21 cellular contexts compared by ENCODE assay signal in the genomic region with DNA sequence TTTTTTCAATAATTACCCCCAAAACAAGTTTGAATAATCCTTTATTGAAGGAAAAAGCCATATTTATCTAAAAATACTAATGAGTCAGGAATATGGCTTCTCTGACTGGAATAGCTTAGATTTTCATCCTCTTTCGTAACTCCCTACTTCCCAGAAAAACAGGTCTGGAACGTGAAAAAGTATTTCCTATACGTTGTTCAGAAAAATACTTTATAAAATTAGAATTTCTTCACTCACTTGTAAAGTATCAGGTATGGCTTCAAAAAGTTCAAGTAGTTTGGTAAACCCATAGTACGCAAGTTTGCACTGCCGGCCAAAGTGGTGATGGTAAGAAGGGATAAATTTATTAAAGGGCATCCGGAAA. TPM values are rescaled to one million over a fixed set of nuclear protein-coding genes. Genes with fewer than 3 reads are reported as not detected.
A peak's percentile ranks its signal among the peaks of the same experiment; 100 is the strongest.
DNase-seq lines count a peak whose midpoint lies in the region; ATAC-seq, FAIRE-seq and TF ChIP-seq lines count a peak whose summit lies in the region.
"Had no signal": no experiment of that assay in that cellular context is flagged by ENCODE, and none has a peak within 500 bp of the region (broad histone marks: within the 10 kb centered on the region; RNA-seq: fewer than 3 reads in every experiment).

No MANE protein-coding gene starts in this region.

- peaks cover 58% of the 10 kb centered on the region for H3K36me3 ChIP-seq in PC-9 (ENCODE audit: low read depth)
- H3K36me3 ChIP-seq in HepG2 (replicated peaks in 1 of 2; ENCODE audit: control insufficient read depth in 1 of 2, insufficient read depth in 2 of 2, low read length in 2 of 2) = peaks cover 25 to 42% of the 10 kb centered on the region in 2 experiments
- peaks cover 0 to 96% (median 0%) of the 10 kb centered on the region in 3 donors for H3K36me3 ChIP-seq in Peyer's patch

- H3K79me2 ChIP-seq in PC-9 (ENCODE audit: low read depth) = no peaks in the 10 kb centered on the region
- no peaks in the 10 kb centered on the region for H3K79me2 ChIP-seq in HepG2 (ENCODE audit: insufficient read depth, low read length)

- no peak for TF ChIP-seq EP300 in HepG2 (IDR thresholded peaks at IDR 0.05; ENCODE audit: low read depth in 2 of 2, low read length in 2 of 2)
- no peak for TF ChIP-seq EP300 in HepG2 (CRISPR knock-in tag; IDR thresholded peaks at IDR 0.05; ENCODE audit: borderline replicate concordance)

- 90% methylated on average over 6 of the region's 6 CpGs for WGBS in HepG2 (ENCODE audit: low lambda C conversion rate)

- H3K27ac ChIP-seq in PC-9 (peak overlapping the region; percentile 60; the same call in 1 of the 2 replicates), HepG2 (ENCODE audit: extremely low read length, insufficient read depth, low read length) (peak overlapping the region; percentile 58), RWPE1 (no peak overlapping the region), Peyer's patch (no peak overlapping the region)

- H3K27me3 ChIP-seq in PC-9 (ENCODE audit: insufficient read depth, low read depth) (no peaks in the 10 kb centered on the region), HepG2 (ENCODE audit: control insufficient read depth in 1 of 2, insufficient read depth in 2 of 2, low read length in 2 of 2) (no peaks in the 10 kb centered on the region), Peyer's patch (no peaks in the 10 kb centered on the region)

- H2AFZ ChIP-seq in PC-9 (no peak overlapping the region), HepG2 (ENCODE audit: low read length) (no peak overlapping the region)
- H2AFZ ChIP-seq: GM23338 had no signal

- no peaks in the 10 kb centered on the region for H3K9me3 Mint-ChIP-seq in memory B cell
- no peaks in the 10 kb centered on the region for H3K9me3 Mint-ChIP-seq in activated T-helper 1 cell treated with anti-CD3 and anti-CD28 coated beads, Interleukin-12 subunit alpha, Interleukin-12 subunit beta, Interleukin-2, Interleukin-4 antibody, amounts not matched to agents 30 ng/mL and 10 ng/mL and 1 ng/mL, durations not matched to agents 14 hours and 24 hours and 36 hours
- H3K9me3 Mint-ChIP-seq: CD4-positive, alpha-beta memory T cell; GM23338; H9 had no signal

- DNase-seq in PC-9 (no peak), choroid plexus epithelial cell (ENCODE audit: low read depth) (peak; percentile 29), HepG2 (ENCODE audit: low spot score) (no peak), memory B cell (ENCODE audit: low spot score in 2 of 2) (no peak), NCI-H1694 (lab: John Stamatoyannopoulos, UW) (no peak), RWPE1 (ENCODE audit: low spot score) (no peak), Peyer's patch (no peak)
- DNase-seq in activated T-helper 1 cell treated with anti-CD3 and anti-CD28 coated beads, Interleukin-12 subunit alpha, Interleukin-12 subunit beta, Interleukin-2, Interleukin-4 antibody, amounts not matched to agents 30 ng/mL and 10 ng/mL and 1 ng/mL, durations not matched to agents 14 hours and 24 hours and 36 hours (ENCODE audit: low spot score) = no peak
- DNase-seq: 8988T, C1 segment of cervical spinal cord, Calu3, COR-L47, DMS53, DMS79 treated with DMSO at 0.1 percent for 48 hours, GF-D8, H9 had no signal

- POLR2A ChIA-PET in PC-9 (lab: Charles Lee; ENCODE audit: unreplicated experiment) = no interaction called here
- POLR2A ChIA-PET in HepG2 (lab: Yijun Ruan, JAX) = interaction anchor here (2.3 to 6.0 kb wide), 4 partner anchors 18 to 34 kb away, joined by 10 to 89 read pairs (median 52); a partner anchor contains a TSS
- POLR2A ChIA-PET in RWPE1 (lab: Yijun Ruan, JAX; ENCODE audit: low non-redundant PET) = no interaction called here

- no peak for FAIRE-seq in HepG2 (lab: Jason Lieb, UNC)
- FAIRE-seq: GM12891, GM18507 had no signal

- TF ChIP-seq POLR2A in HepG2 (IDR thresholded peaks at IDR 0.05; ENCODE audit: insufficient read depth in 1 of 2, low read depth in 2 of 2, low read length in 2 of 2) = no peak
- no peak for TF ChIP-seq POLR2A in Peyer's patch (IDR thresholded peaks at IDR 0.05)

- no peaks in the 10 kb centered on the region for H4K20me1 ChIP-seq in PC-9 (ENCODE audit: insufficient read depth)
- no peaks in the 10 kb centered on the region for H4K20me1 ChIP-seq in HepG2 (ENCODE audit: insufficient read depth, low read length)

- in situ Hi-C loops in HepG2 (cut with HindIII; ENCODE audit: extremely low pct_ligation_motif_present, low pct_unique_long_range_greater_than_20kb) = no loop called here

- H3K36me3 Mint-ChIP-seq in memory B cell = peaks cover 43% of the 10 kb centered on the region
- H3K36me3 Mint-ChIP-seq in activated T-helper 1 cell treated with anti-CD3 and anti-CD28 coated beads, Interleukin-12 subunit alpha, Interleukin-12 subunit beta, Interleukin-2, Interleukin-4 antibody, amounts not matched to agents 30 ng/mL and 10 ng/mL and 1 ng/mL, durations not matched to agents 14 hours and 24 hours and 36 hours (ENCODE audit: low read depth) = peaks cover 52% of the 10 kb centered on the region

- CTCF ChIA-PET in PC-9 (lab: Charles Lee) (no interaction called here), HepG2 (lab: Yijun Ruan, JAX; ENCODE audit: low intra/inter-chr PET ratio, low total read pairs) (no interaction called here), RWPE1 (lab: Yijun Ruan, JAX) (no interaction called here)

- H3K4me1 ChIP-seq in PC-9 (replicated peaks; ENCODE audit: insufficient read depth) (peaks cover 50% of the 10 kb centered on the region), HepG2 (ENCODE audit: insufficient read depth, low read length) (peaks cover 74% of the 10 kb centered on the region), Peyer's patch (no peaks in the 10 kb centered on the region)

- BruUV-seq in PC-9 (replicated peaks; lab: Mats Ljungman, UMichigan) (no TSS peak), HepG2 (replicated peaks; lab: Mats Ljungman, UMichigan) (no TSS peak)

- TF ChIP-seq CTCF in PC-9 (conservative IDR thresholded peaks at IDR 0.05) = no peak
- TF ChIP-seq CTCF in choroid plexus epithelial cell (conservative IDR thresholded peaks at IDR 0.05; ENCODE audit: low read depth, low read length) = no peak
- TF ChIP-seq CTCF in HepG2 (CRISPR knock-in tag; IDR thresholded peaks at IDR 0.05) = no peak
- TF ChIP-seq CTCF in RWPE1 (conservative IDR thresholded peaks at IDR 0.05; ENCODE audit: low read depth) = no peak
- TF ChIP-seq CTCF in Peyer's patch (IDR thresholded peaks at IDR 0.05) = no peak

- H3F3A ChIP-seq in PC-9 (ENCODE audit: insufficient read depth, low read depth) = peaks cover 39% of the 10 kb centered on the region

- H3K4me3 ChIP-seq in PC-9 (no peak overlapping the region), choroid plexus epithelial cell (ENCODE audit: low read depth, low read length) (no peak overlapping the region), HepG2 (replicated peaks in 1 of 3; ENCODE audit: insufficient read depth in 1 of 3, low read depth in 2 of 3, low read length in 3 of 3) (no peak overlapping the region), Peyer's patch (no peak overlapping the region)
- H3K4me3 ChIP-seq: GM23338 had no signal

- H3K4me2 ChIP-seq in PC-9 (no peak overlapping the region), HepG2 (ENCODE audit: low read depth, low read length) (no peak overlapping the region)
- H3K4me2 ChIP-seq: GM23338 had no signal

- H3K4me3 Mint-ChIP-seq in memory B cell = no peak overlapping the region
- no peak overlapping the region for H3K4me3 Mint-ChIP-seq in activated T-helper 1 cell treated with anti-CD3 and anti-CD28 coated beads, Interleukin-12 subunit alpha, Interleukin-12 subunit beta, Interleukin-2, Interleukin-4 antibody, amounts not matched to agents 30 ng/mL and 10 ng/mL and 1 ng/mL, durations not matched to agents 14 hours and 24 hours and 36 hours
- H3K4me3 Mint-ChIP-seq: CD4-positive, alpha-beta memory T cell; GM23338; H9 had no signal

- intact Hi-C loops in PC-9 (cut with micrococcal nuclease; ENCODE audit: unreplicated experiment) = no loop called here
- intact Hi-C loops in HepG2 (cut with micrococcal nuclease; ENCODE audit: unreplicated experiment) = loop anchor here (2.0 kb wide), 1 partner anchor 18 kb away; no protein-coding TSS in a partner anchor
- intact Hi-C loops in activated T-helper 1 cell treated with anti-CD3 and anti-CD28 coated beads, Interleukin-12 subunit alpha, Interleukin-12 subunit beta, Interleukin-2, Interleukin-4 antibody, amounts not matched to agents 30 ng/mL and 10 ng/mL and 1 ng/mL, durations not matched to agents 14 hours and 24 hours and 36 hours (cut with micrococcal nuclease) = no loop called here

- peaks cover 11% of the 10 kb centered on the region for H3K4me1 Mint-ChIP-seq in memory B cell
- H3K4me1 Mint-ChIP-seq in activated T-helper 1 cell treated with anti-CD3 and anti-CD28 coated beads, Interleukin-12 subunit alpha, Interleukin-12 subunit beta, Interleukin-2, Interleukin-4 antibody, amounts not matched to agents 30 ng/mL and 10 ng/mL and 1 ng/mL, durations not matched to agents 14 hours and 24 hours and 36 hours (ENCODE audit: low read depth) = peaks cover 14% of the 10 kb centered on the region

- ATAC-seq in HepG2 = no peak
- no peak for ATAC-seq in memory B cell (ENCODE audit: low read depth)
- ATAC-seq: GM23338, HCT116 had no signal

- no peaks in the 10 kb centered on the region for H3K9me2 ChIP-seq in PC-9 (ENCODE audit: insufficient read depth)

- no peak overlapping the region for H3K9ac ChIP-seq in HepG2 (ENCODE audit: insufficient read depth, low read depth, low read length)

- no peak for TF ChIP-seq RAD21 in HepG2 (CRISPR knock-in tag; IDR thresholded peaks at IDR 0.05)

- no peaks in the 10 kb centered on the region; the same call in 1 of the 2 replicates for H3K9me3 ChIP-seq in PC-9 (ENCODE audit: insufficient read depth, low read depth)
- no peaks in the 10 kb centered on the region for H3K9me3 ChIP-seq in HepG2 (ENCODE audit: low read length)
- no peaks in the 10 kb centered on the region for H3K9me3 ChIP-seq in Peyer's patch

- H3K27me3 Mint-ChIP-seq in memory B cell = no peaks in the 10 kb centered on the region
- no peaks in the 10 kb centered on the region for H3K27me3 Mint-ChIP-seq in activated T-helper 1 cell treated with anti-CD3 and anti-CD28 coated beads, Interleukin-12 subunit alpha, Interleukin-12 subunit beta, Interleukin-2, Interleukin-4 antibody, amounts not matched to agents 30 ng/mL and 10 ng/mL and 1 ng/mL, durations not matched to agents 14 hours and 24 hours and 36 hours (ENCODE audit: insufficient read depth)
- H3K27me3 Mint-ChIP-seq: CD4-positive, alpha-beta memory T cell had no signal

- peak overlapping the region; percentile 38 for H3K27ac Mint-ChIP-seq in memory B cell
- H3K27ac Mint-ChIP-seq in activated T-helper 1 cell treated with anti-CD3 and anti-CD28 coated beads, Interleukin-12 subunit alpha, Interleukin-12 subunit beta, Interleukin-2, Interleukin-4 antibody, amounts not matched to agents 30 ng/mL and 10 ng/mL and 1 ng/mL, durations not matched to agents 14 hours and 24 hours and 36 hours = no peak overlapping the region
- H3K27ac Mint-ChIP-seq: GM23338, H9 had no signal

RNA-seq across cellular contexts. Expression of a gene that starts 33.7 kb away (rescaled TPM):
- total RNA-seq in PC-9 (2021) (68.1 and 69.4 TPM in 2 replicates), HepG2 (2016; rRNA removed; fragmentation: Illumina TruSeq; extraction: Trizol) (8.7 and 12.6 TPM in 2 replicates), Peyer's patch (10 to 100 TPM; 39.1 to 74.3 (median 52.1) TPM)
- 4.7 and 4.9 TPM in 2 replicates for total RNA-seq in HepG2 (2016; cell fraction: cytosol; rRNA removed; fragmentation: Illumina TruSeq; extraction: Trizol; ENCODE audit: low read depth)
- total RNA-seq in HepG2 (2016; cell fraction: insoluble cytoplasmic fraction; rRNA removed; fragmentation: Illumina TruSeq; extraction: Trizol) = 9.0 and 11.2 TPM in 2 replicates
- 5.9 and 7.4 TPM in 2 replicates for total RNA-seq in HepG2 (2016; cell fraction: membrane; rRNA removed; fragmentation: Illumina TruSeq; extraction: Trizol)
- 15.1 and 17.8 TPM in 2 replicates for total RNA-seq in HepG2 (2016; cell fraction: nucleus; rRNA removed; fragmentation: Illumina TruSeq; extraction: Trizol)
- 19.3 and 20.7 TPM in 2 replicates for polyA plus RNA-seq in HepG2 (2011; rRNA removed)
- 8.5 and 11.8 TPM in 2 replicates for polyA plus RNA-seq in HepG2 (2011; cell fraction: cytosol; rRNA removed)
- polyA plus RNA-seq in HepG2 (2011; cell fraction: nucleus; rRNA removed) = 53.5 and 61.6 TPM in 2 replicates
- 29.8 and 37.5 TPM in 2 replicates for polyA plus RNA-seq in HepG2 (2012)
- 0.89 and 1.4 TPM in 2 replicates for polyA plus RNA-seq in HepG2 (2016; cell fraction: cytosol; fragmentation: Illumina TruSeq; extraction: Trizol; ENCODE audit: low read depth)
- 13.1 and 15.0 TPM in 2 replicates for polyA plus RNA-seq in HepG2 (2016; cell fraction: insoluble cytoplasmic fraction; fragmentation: Illumina TruSeq; extraction: Trizol; ENCODE audit: low read depth)
- polyA plus RNA-seq in HepG2 (2016; cell fraction: membrane; fragmentation: Illumina TruSeq; extraction: Trizol; ENCODE audit: low read depth) = 3.1 and 3.3 TPM in 2 replicates
- 23.8 and 27.5 TPM in 2 replicates for polyA plus RNA-seq in HepG2 (2016; cell fraction: nucleus; fragmentation: Illumina TruSeq; extraction: Trizol; ENCODE audit: insufficient read depth, low read depth)
- 27.6 and 72.5 TPM in 2 replicates for polyA minus RNA-seq in HepG2 (2011; rRNA and poly(A)+ RNA removed; ENCODE audit: low replicate concordance)
- polyA minus RNA-seq in HepG2 (2011; cell fraction: cytosol; rRNA and poly(A)+ RNA removed) = 18.2 and 19.5 TPM in 2 replicates
- polyA minus RNA-seq in HepG2 (2011; cell fraction: nucleus; rRNA and poly(A)+ RNA removed) = 76.6 and 109 TPM in 2 replicates
- total RNA-seq in activated T-helper 1 cell treated with anti-CD3 and anti-CD28 coated beads, Interleukin-12 subunit alpha, Interleukin-12 subunit beta, Interleukin-2, Interleukin-4 antibody, amounts not matched to agents 30 ng/mL and 10 ng/mL and 1 ng/mL, durations not matched to agents 14 hours and 24 hours and 36 hours = 58.8 and 58.9 TPM in 2 replicates

RNA-seq across cellular contexts. Expression of a gene that starts 40.8 kb away (rescaled TPM):
- total RNA-seq in PC-9 (2021) = 114 and 119 TPM in 2 replicates
- 72.5 and 79.2 TPM in 2 replicates for total RNA-seq in HepG2 (2016; rRNA removed; fragmentation: Illumina TruSeq; extraction: Trizol)
- total RNA-seq in HepG2 (2016; cell fraction: cytosol; rRNA removed; fragmentation: Illumina TruSeq; extraction: Trizol; ENCODE audit: low read depth) = 47.5 and 49.3 TPM in 2 replicates
- total RNA-seq in HepG2 (2016; cell fraction: insoluble cytoplasmic fraction; rRNA removed; fragmentation: Illumina TruSeq; extraction: Trizol) = 69.0 and 72.8 TPM in 2 replicates
- total RNA-seq in HepG2 (2016; cell fraction: membrane; rRNA removed; fragmentation: Illumina TruSeq; extraction: Trizol) = 108 and 112 TPM in 2 replicates
- total RNA-seq in HepG2 (2016; cell fraction: nucleus; rRNA removed; fragmentation: Illumina TruSeq; extraction: Trizol) = 36.9 and 40.9 TPM in 2 replicates
- polyA plus RNA-seq in HepG2 (2011; rRNA removed) = 40.9 and 42.0 TPM in 2 replicates
- polyA plus RNA-seq in HepG2 (2011; cell fraction: cytosol; rRNA removed) = 55.5 and 55.6 TPM in 2 replicates
- polyA plus RNA-seq in HepG2 (2011; cell fraction: nucleus; rRNA removed) = 40.4 and 42.4 TPM in 2 replicates
- polyA plus RNA-seq in HepG2 (2012) = 51.9 and 69.8 TPM in 2 replicates
- polyA plus RNA-seq in HepG2 (2016; cell fraction: cytosol; fragmentation: Illumina TruSeq; extraction: Trizol; ENCODE audit: low read depth) = 33.1 and 37.3 TPM in 2 replicates
- 63.0 and 67.7 TPM in 2 replicates for polyA plus RNA-seq in HepG2 (2016; cell fraction: insoluble cytoplasmic fraction; fragmentation: Illumina TruSeq; extraction: Trizol; ENCODE audit: low read depth)
- polyA plus RNA-seq in HepG2 (2016; cell fraction: membrane; fragmentation: Illumina TruSeq; extraction: Trizol; ENCODE audit: low read depth) = 61.4 and 61.5 TPM in 2 replicates
- 37.9 and 47.5 TPM in 2 replicates for polyA plus RNA-seq in HepG2 (2016; cell fraction: nucleus; fragmentation: Illumina TruSeq; extraction: Trizol; ENCODE audit: insufficient read depth, low read depth)
- polyA minus RNA-seq in HepG2 (2011; rRNA and poly(A)+ RNA removed; ENCODE audit: low replicate concordance) = 26.4 and 52.5 TPM in 2 replicates
- 59.4 and 68.5 TPM in 2 replicates for polyA minus RNA-seq in HepG2 (2011; cell fraction: cytosol; rRNA and poly(A)+ RNA removed)
- polyA minus RNA-seq in HepG2 (2011; cell fraction: nucleus; rRNA and poly(A)+ RNA removed) = 57.7 and 67.5 TPM in 2 replicates
- 100 to 1,000 TPM in 1 of 4 donors, 10 to 100 TPM in 3; 15.1 to 323 (median 36.1) TPM for total RNA-seq in Peyer's patch
- total RNA-seq in activated T-helper 1 cell treated with anti-CD3 and anti-CD28 coated beads, Interleukin-12 subunit alpha, Interleukin-12 subunit beta, Interleukin-2, Interleukin-4 antibody, amounts not matched to agents 30 ng/mL and 10 ng/mL and 1 ng/mL, durations not matched to agents 14 hours and 24 hours and 36 hours = 87.4 and 91.8 TPM in 2 replicates

Comparison
In these comparisons a context has a peak if more than half of its experiments do, and no peak if none do; other contexts are left out.
1. H3K27ac ChIP-seq: peak in PC-9 (single experiment) and HepG2 (single experiment); none in RWPE1 (single experiment) and Peyer's patch (0 of 4).